Comparison of ENCODE assay signal across 8 cellular contexts in the genomic region with DNA sequence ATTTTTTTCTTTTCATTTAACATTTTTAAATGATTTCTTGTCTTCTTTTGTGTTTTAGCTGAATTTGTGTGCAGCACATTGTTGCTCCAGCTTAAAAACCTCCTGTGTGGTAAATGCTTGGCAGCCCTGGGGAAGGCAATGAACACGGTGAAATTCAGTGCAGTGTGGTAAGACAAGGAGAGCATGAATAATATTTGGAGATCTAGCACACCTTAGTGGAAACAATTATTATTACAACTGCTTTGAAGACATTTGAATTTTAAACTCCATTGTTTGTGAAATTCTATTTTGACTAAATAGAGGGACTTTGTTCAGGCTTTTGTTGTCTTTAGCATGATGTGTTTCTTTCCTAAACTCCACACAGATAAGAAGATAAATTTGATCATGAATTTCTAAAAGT.
A peak's percentile ranks its signal among the peaks of the same experiment; 100 is the strongest.
DNase-seq lines count a peak whose midpoint lies in the region; ATAC-seq and TF ChIP-seq lines count a peak whose summit lies in the region.

No MANE protein-coding gene starts in this region.

- H3K27me3 ChIP-seq in BJ (ENCODE audit: control insufficient read depth, insufficient read depth, low read length), result no peaks in the 10 kb centered on the region

- POLR2A ChIA-PET in BJ (lab: Charles Lee), result no interaction called here

- TF ChIP-seq CTCF in BJ (IDR thresholded peaks at IDR 0.05; ENCODE audit: insufficient read depth, low read depth, low read length) (peak; percentile 23; the same call in 1 of the 2 replicates), LNCaP clone FGC (IDR thresholded peaks at IDR 0.05; ENCODE audit: control insufficient read depth, extremely low read depth, insufficient read depth) (peak; percentile 52), foreskin fibroblast (IDR thresholded peaks at IDR 0.05; ENCODE audit: low read depth, low read length) (peak; percentile 20)

- intact Hi-C loops in posterior vena cava (cut with DNase I), result no loop called here

- peak; percentile 1 for DNase-seq in BJ (ENCODE audit: low read depth)
- DNase-seq in LNCaP clone FGC (ENCODE audit: low read depth), result peak; percentile 19
- DNase-seq in SK-MEL-5 (ENCODE audit: low read depth, low spot score), result peak; percentile 46
- DNase-seq in foreskin fibroblast, result peak; percentile 15 to 56
- DNase-seq in posterior vena cava (ENCODE audit: low spot score), result peak; percentile 66
- no peak for DNase-seq in stimulated activated CD8-positive, alpha-beta memory T cell treated with anti-CD3 and anti-CD28 coated beads, Interleukin-4, amount 100 ng/mL, for 48 hours
- no peak for DNase-seq in stimulated activated CD4-positive, alpha-beta T cell treated with anti-CD3 and anti-CD28 coated beads, Interleukin-2, amount 100 ng/mL, for 24 hours

- H3K36me3 ChIP-seq in BJ (ENCODE audit: control insufficient read depth, insufficient read depth, low read length), result no peaks in the 10 kb centered on the region

- in situ Hi-C loops in SK-MEL-5 (cut with HindIII; ENCODE audit: low pct_unique_long_range_greater_than_20kb, low sequenced_read_pairs), result no loop called here

- CTCF ChIA-PET in BJ (lab: Yijun Ruan, JAX), result no interaction called here

- H3K4me3 ChIP-seq in BJ (ENCODE audit: low read depth, low read length) (no peak overlapping the region), LNCaP clone FGC (ENCODE audit: low read depth, low read length) (no peak overlapping the region), foreskin fibroblast (ENCODE audit: low read depth in 1 of 2, low read length in 2 of 2) (no peak overlapping the region)

- no peak for ATAC-seq in GM18517 (IDR thresholded peaks at IDR 0.05; ENCODE audit: unreplicated experiment)

Comparison
In these comparisons a context has a peak if more than half of its experiments do, and no peak if none do; other contexts are left out.
1. DNase-seq: peak in BJ (single experiment), LNCaP clone FGC (single experiment), SK-MEL-5 (single experiment), foreskin fibroblast (2 of 2) and posterior vena cava (single experiment); none in stimulated activated CD8-positive, alpha-beta memory T cell treated with anti-CD3 and anti-CD28 coated beads, Interleukin-4, amount 100 ng/mL, for 48 hours (single experiment) and stimulated activated CD4-positive, alpha-beta T cell treated with anti-CD3 and anti-CD28 coated beads, Interleukin-2, amount 100 ng/mL, for 24 hours (0 of 2).
2. Peak in every context shown above with its lines, with median percentiles within 50 percentile points of each other: CTCF ChIP-seq.